In the genomic region with DNA sequence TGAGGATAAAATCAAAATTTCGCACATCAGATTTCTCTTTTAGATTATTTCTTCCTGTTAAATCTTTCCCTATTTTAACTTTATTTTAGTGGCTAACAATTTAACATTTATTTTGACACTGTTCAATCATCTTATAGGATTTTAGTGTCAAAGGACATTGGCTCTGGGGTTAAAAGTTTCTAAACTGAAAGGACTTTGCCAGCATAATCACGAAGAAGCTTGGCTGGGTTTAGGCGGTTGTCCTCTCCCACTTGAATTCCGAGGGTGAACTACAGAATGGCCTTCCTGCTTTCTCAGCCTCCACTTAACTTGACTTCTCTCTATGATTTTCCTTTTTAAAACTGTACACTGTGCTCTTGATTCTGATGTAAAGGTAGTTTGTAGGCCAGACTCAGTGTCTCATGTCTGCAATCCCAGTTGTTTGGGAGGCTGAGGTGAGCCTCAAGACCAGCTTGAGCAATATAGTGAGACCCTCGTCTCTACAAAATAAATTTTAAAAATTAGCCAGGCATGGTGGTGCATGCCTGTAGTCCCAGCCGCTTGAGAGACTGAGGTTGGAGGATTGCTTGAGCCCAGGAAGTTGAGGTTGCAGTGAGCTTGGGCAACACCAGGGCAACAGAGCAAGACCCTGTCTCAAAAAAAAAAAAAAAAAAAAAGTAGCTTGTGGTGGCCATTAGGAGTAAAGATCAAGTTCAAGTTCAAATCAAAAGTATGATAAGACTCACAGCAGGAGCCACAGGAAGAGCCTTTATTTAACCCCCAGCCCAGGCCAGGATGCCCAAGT, we compare ENCODE assay signal across 27 cellular contexts. TPM values are rescaled to one million over a fixed set of nuclear protein-coding genes. Genes with fewer than 3 reads are reported as not detected.
A peak's percentile ranks its signal among the peaks of the same experiment; 100 is the strongest.
DNase-seq lines count a peak whose midpoint lies in the region; ATAC-seq and TF ChIP-seq lines count a peak whose summit lies in the region.
"Had no signal": no experiment of that assay in that cellular context is flagged by ENCODE, and none has a peak within 500 bp of the region (broad histone marks: within the 10 kb centered on the region; RNA-seq: fewer than 3 reads in every experiment).

No MANE protein-coding gene starts in this region.

- H3K4me3 Mint-ChIP-seq in dendritic cell treated with granulocyte-macrophage colony-stimulating factor and Interleukin-4, amounts not matched to agents 40 ng/mL and 50 ng/mL, for 4 days, result no peak overlapping the region
- H3K4me3 Mint-ChIP-seq: activated CD4-positive, alpha-beta memory T cell treated with anti-CD3 and anti-CD28 coated beads for 36 hours; activated naive CD8-positive, alpha-beta T cell; IgD-negative memory B cell had no signal

- no peaks in the 10 kb centered on the region for H3K27me3 Mint-ChIP-seq in dendritic cell treated with granulocyte-macrophage colony-stimulating factor and Interleukin-4, amounts not matched to agents 40 ng/mL and 50 ng/mL, for 4 days
- H3K27me3 Mint-ChIP-seq: activated CD4-positive, alpha-beta memory T cell treated with anti-CD3 and anti-CD28 coated beads for 36 hours; activated naive CD8-positive, alpha-beta T cell; IgD-negative memory B cell had no signal

- no peaks in the 10 kb centered on the region for H4K20me1 ChIP-seq in Karpas-422 (ENCODE audit: insufficient read depth, low read depth, low read length)
- no peaks in the 10 kb centered on the region for H4K20me1 ChIP-seq in osteoblast (ENCODE audit: insufficient read depth, low read length)

- H3K27ac ChIP-seq in ACC112 (ENCODE audit: low read depth, low read length), result no peak overlapping the region
- H3K27ac ChIP-seq in Karpas-422 (ENCODE audit: low read length), result peak overlapping the region; percentile 49; the same call in 1 of the 2 replicates
- no peak overlapping the region for H3K27ac ChIP-seq in osteoblast (ENCODE audit: low read depth, low read length)
- H3K27ac ChIP-seq: SJCRH30 had no signal

- H2AFZ ChIP-seq in ACC112 (ENCODE audit: low read length, unreplicated experiment) (peak overlapping the region; percentile 99), Karpas-422 (ENCODE audit: low read length) (no peak overlapping the region), osteoblast (ENCODE audit: low read length) (peak overlapping the region; percentile 5)

- H3K9ac ChIP-seq in Karpas-422 (ENCODE audit: low read length), result no peak overlapping the region

- H3K4me3 ChIP-seq in ACC112 (ENCODE audit: low read depth, low read length), result peak overlapping the region; percentile 55
- H3K4me3 ChIP-seq in Karpas-422 (ENCODE audit: low read length), result no peak overlapping the region
- H3K4me3 ChIP-seq in osteoblast (ENCODE audit: insufficient read depth, low read length), result no peak overlapping the region
- H3K4me3 ChIP-seq: SJCRH30, smooth muscle cell, stomach, transverse colon had no signal

- H3K4me2 ChIP-seq in Karpas-422 (ENCODE audit: low read depth, low read length, poor library complexity, severe bottlenecking), result no peak overlapping the region
- no peak overlapping the region for H3K4me2 ChIP-seq in osteoblast (ENCODE audit: insufficient read depth, low read length)
- H3K4me2 ChIP-seq: smooth muscle cell had no signal

- H3K4me1 Mint-ChIP-seq in dendritic cell treated with granulocyte-macrophage colony-stimulating factor and Interleukin-4, amounts not matched to agents 40 ng/mL and 50 ng/mL, for 4 days (ENCODE audit: low read depth), result peaks cover 70% of the 10 kb centered on the region

- ATAC-seq in GM21447 (IDR thresholded peaks at IDR 0.05; ENCODE audit: unreplicated experiment), result no peak
- ATAC-seq in HG02981 (IDR thresholded peaks at IDR 0.05; ENCODE audit: unreplicated experiment), result no peak

- H3K27me3 ChIP-seq in ACC112 (ENCODE audit: insufficient read depth, low read length) (no peaks in the 10 kb centered on the region), Karpas-422 (ENCODE audit: low read length) (no peaks in the 10 kb centered on the region), osteoblast (ENCODE audit: insufficient read depth, low read length) (no peaks in the 10 kb centered on the region)
- H3K27me3 ChIP-seq: BE2C, SJCRH30, stomach, transverse colon had no signal

- H3K4me1 ChIP-seq in ACC112 (ENCODE audit: control insufficient read depth, insufficient read depth, low read length, unreplicated experiment) (peaks cover 28% of the 10 kb centered on the region), Karpas-422 (ENCODE audit: low read length) (peaks cover 16% of the 10 kb centered on the region; the same call in 1 of the 2 replicates), osteoblast (ENCODE audit: insufficient read depth, low read length) (peaks cover 7% of the 10 kb centered on the region)
- H3K4me1 ChIP-seq: SJCRH30, transverse colon had no signal

- H3K9me2 ChIP-seq in Karpas-422 (replicated peaks; ENCODE audit: insufficient read depth, low read length), result no peaks in the 10 kb centered on the region

- H3K36me3 ChIP-seq in ACC112 (ENCODE audit: insufficient read depth, low read length) (no peaks in the 10 kb centered on the region), Karpas-422 (ENCODE audit: insufficient read depth, low read length) (peaks cover 72% of the 10 kb centered on the region), osteoblast (ENCODE audit: insufficient read depth, low read length) (no peaks in the 10 kb centered on the region)
- H3K36me3 ChIP-seq: BE2C, SJCRH30, stomach, transverse colon had no signal

- DNase-seq in Karpas-422 (no peak), osteoblast (ENCODE audit: insufficient read length, low spot score, missing footprints) (no peak), MV-4-11 (lab: John Stamatoyannopoulos, UW) (no peak), inferior parietal cortex (ENCODE audit: extremely low spot score) (no peak)
- DNase-seq: ACHN; activated CD4-positive, alpha-beta memory T cell treated with anti-CD3 and anti-CD28 coated beads for 36 hours; activated CD4-positive, CD25-positive, alpha-beta regulatory T cell treated with anti-CD3 and anti-CD28 coated beads, Interleukin-2, amount 50 U/mL, for 72 hours; BE2C; head of caudate nucleus; kidney glomerular epithelial cell; NCI-H1105 treated with DMSO at 0.1 percent for 48 hours; NCI-H2081; NCI-H2227 treated with DMSO at 0.1 percent for 48 hours; NCI-H748 treated with DMSO at 0.1 percent for 48 hours; SJCRH30; stimulated activated CD4-positive, alpha-beta T cell treated with anti-CD3 and anti-CD28 coated beads, Interleukin-2, amount 100 ng/mL, for 24 hours; stomach; T-helper 1 cell; transverse colon had no signal

- no peaks in the 10 kb centered on the region for H3K36me3 Mint-ChIP-seq in dendritic cell treated with granulocyte-macrophage colony-stimulating factor and Interleukin-4, amounts not matched to agents 40 ng/mL and 50 ng/mL, for 4 days (ENCODE audit: low read depth)

- intact Hi-C loops in dendritic cell treated with granulocyte-macrophage colony-stimulating factor and Interleukin-4, amounts not matched to agents 40 ng/mL and 50 ng/mL, for 4 days (cut with micrococcal nuclease), result no loop called here

- H3K79me2 ChIP-seq in ACC112 (ENCODE audit: control insufficient read depth, insufficient read depth, low read length, unreplicated experiment), result no peaks in the 10 kb centered on the region
- H3K79me2 ChIP-seq in Karpas-422 (ENCODE audit: low read length), result no peaks in the 10 kb centered on the region
- H3K79me2 ChIP-seq in osteoblast (ENCODE audit: insufficient read depth, low read length), result no peaks in the 10 kb centered on the region

- H3K9me3 Mint-ChIP-seq in dendritic cell treated with granulocyte-macrophage colony-stimulating factor and Interleukin-4, amounts not matched to agents 40 ng/mL and 50 ng/mL, for 4 days, result no peaks in the 10 kb centered on the region
- H3K9me3 Mint-ChIP-seq: activated CD4-positive, alpha-beta memory T cell treated with anti-CD3 and anti-CD28 coated beads for 36 hours; activated T-helper 2 cell treated with anti-CD3 and anti-CD28 coated beads, Interferon-gamma antibody, Interleukin-2, Interleukin-4, amounts not matched to agents 10 μg/mL and 5 μg/mL and 100 μg/mL, durations not matched to agents 14 hours and 24 hours and 36 hours; IgD-negative memory B cell had no signal

- no peak for TF ChIP-seq CTCF in osteoblast (IDR thresholded peaks at IDR 0.05; ENCODE audit: extremely low read depth, low read depth, low read length)

- peak overlapping the region; percentile 21 for H3K27ac Mint-ChIP-seq in dendritic cell treated with granulocyte-macrophage colony-stimulating factor and Interleukin-4, amounts not matched to agents 40 ng/mL and 50 ng/mL, for 4 days
- H3K27ac Mint-ChIP-seq: activated CD4-positive, alpha-beta memory T cell treated with anti-CD3 and anti-CD28 coated beads for 36 hours; activated naive CD8-positive, alpha-beta T cell; activated T-helper 2 cell treated with anti-CD3 and anti-CD28 coated beads, Interferon-gamma antibody, Interleukin-2, Interleukin-4, amounts not matched to agents 10 μg/mL and 5 μg/mL and 100 μg/mL, durations not matched to agents 14 hours and 24 hours and 36 hours; IgD-negative memory B cell had no signal

- H3K9me3 ChIP-seq in Karpas-422 (ENCODE audit: low read length) (no peaks in the 10 kb centered on the region), osteoblast (ENCODE audit: low read depth, low read length) (no peaks in the 10 kb centered on the region)
- H3K9me3 ChIP-seq: BE2C, SJCRH30, stomach, transverse colon had no signal

RNA-seq across cellular contexts. Expression of gene KATNAL1, which starts 54.8 kb away (rescaled TPM):
- 13.4 and 35.6 TPM in 2 replicates for total RNA-seq in Karpas-422 (2014; rRNA removed; shearing (Covaris generic); ENCODE audit: low replicate concordance)
- total RNA-seq in osteoblast, result 15.9 and 18.0 TPM in 2 replicates
